Comparison of ENCODE assay signal across 11 cellular contexts in genomic region chr3:128432898-128433629, GRCh38. TPM values are rescaled to one million over a fixed set of nuclear protein-coding genes. Genes with fewer than 3 reads are reported as not detected.
DNase-seq lines count a peak whose midpoint lies in the region; ATAC-seq and TF ChIP-seq lines count a peak whose summit lies in the region.
"Had no signal": no experiment of that assay in that cellular context is flagged by ENCODE, and none has a peak within 500 bp of the region (broad histone marks: within the 10 kb centered on the region; RNA-seq: fewer than 3 reads in every experiment).

No MANE protein-coding gene starts in this region.

- H3K36me3 ChIP-seq in MG63, result no peaks in the 10 kb centered on the region

- H3K27me3 Mint-ChIP-seq in chondrocyte (ENCODE audit: low read depth) (peaks cover 62% of the 10 kb centered on the region), nephron (ENCODE audit: low read depth) (peaks cover 72% of the 10 kb centered on the region)

- TF ChIP-seq CTCF in HFF-Myc (IDR thresholded peaks at IDR 0.05; ENCODE audit: low read depth, low read length, missing control alignments), result no peak
- TF ChIP-seq CTCF in chondrocyte (IDR thresholded peaks at IDR 0.05), result no peak
- TF ChIP-seq CTCF in nephron (IDR thresholded peaks at IDR 0.05; ENCODE audit: unreplicated experiment in 3 of 3), result no peak
- no peak for TF ChIP-seq CTCF in GM20000 (IDR thresholded peaks at IDR 0.05; ENCODE audit: extremely low read depth, missing control alignments)

- H3K4me1 Mint-ChIP-seq in chondrocyte (ENCODE audit: low read depth) (peaks cover 12% of the 10 kb centered on the region), nephron (peaks cover 16% of the 10 kb centered on the region)

- no peak for ATAC-seq in GM18867 (IDR thresholded peaks at IDR 0.05; ENCODE audit: unreplicated experiment)

- peaks cover 4% of the 10 kb centered on the region; the same call in 1 of the 2 replicates for H3K9me3 ChIP-seq in MG63

- no peaks in the 10 kb centered on the region for H3K36me3 Mint-ChIP-seq in chondrocyte (ENCODE audit: low read depth)
- no peaks in the 10 kb centered on the region for H3K36me3 Mint-ChIP-seq in nephron (ENCODE audit: low read depth)

- peaks cover 5% of the 10 kb centered on the region for H3K9me3 Mint-ChIP-seq in chondrocyte (ENCODE audit: low read depth)
- no peaks in the 10 kb centered on the region for H3K9me3 Mint-ChIP-seq in nephron

- no peak overlapping the region for H3K27ac Mint-ChIP-seq in chondrocyte (ENCODE audit: unreplicated experiment)
- no peak overlapping the region for H3K27ac Mint-ChIP-seq in nephron

- H3K4me3 Mint-ChIP-seq in chondrocyte (ENCODE audit: unreplicated experiment), result peak overlapping the region; percentile 35
- peak overlapping the region in 2 of 3 experiments; percentile 12 to 54 for H3K4me3 Mint-ChIP-seq in nephron

- H3K4me3 ChIP-seq in HFF-Myc (replicated peaks; ENCODE audit: low read depth, low read length), result 0 out of 2 replicates have a peak overlapping the region, but pooled peaks have one; percentile 4
- no peak overlapping the region for H3K4me3 ChIP-seq in MG63

- no peaks in the 10 kb centered on the region for H3K27me3 ChIP-seq in MG63

- DNase-seq in AG20443 (ENCODE audit: low spot score) (peak; percentile 67), HFF-Myc (ENCODE audit: extremely low read depth, low read depth) (no peak), chondrocyte (ENCODE audit: low spot score) (no peak), GM20000 (ENCODE audit: low spot score) (no peak), ureter (ENCODE audit: low spot score) (no peak), MG63 (no peak)
- DNase-seq: activated CD4-positive, CD25-positive, alpha-beta regulatory T cell; kidney glomerular epithelial cell; MM.1S had no signal

RNA-seq across cellular contexts. Expression of gene DNAJB8, which starts 33.6 kb away (rescaled TPM):
- total RNA-seq in chondrocyte (not detected in 3 replicates), ureter (not detected)
- not detected in 2 replicates for total RNA-seq in MG63 (2014; rRNA removed; shearing (Covaris generic); ENCODE audit: low replicate concordance)

RNA-seq across cellular contexts. Expression of gene GATA2, which starts 59.9 kb away (rescaled TPM):
- 0.10 to 0.44 TPM in 2 of 3 replicates, not detected in the other for total RNA-seq in chondrocyte
- total RNA-seq in ureter, result 57.8 TPM
- 0.27 and 2.6 TPM in 2 replicates for total RNA-seq in MG63 (2014; rRNA removed; shearing (Covaris generic); ENCODE audit: low replicate concordance)

Comparison
In these comparisons a context has a peak if more than half of its experiments do, and no peak if none do; other contexts are left out.
1. RNA of gene GATA2, which starts 59.9 kb away (total RNA-seq): 57.8 TPM in ureter (single experiment); 0.27 to 2.6 TPM in MG63 and 0.10 to 0.44 TPM in chondrocyte; every median in the first group is over 10 times any median in the second.